ENCODE assay signal across 20 cellular contexts in the genomic region with DNA sequence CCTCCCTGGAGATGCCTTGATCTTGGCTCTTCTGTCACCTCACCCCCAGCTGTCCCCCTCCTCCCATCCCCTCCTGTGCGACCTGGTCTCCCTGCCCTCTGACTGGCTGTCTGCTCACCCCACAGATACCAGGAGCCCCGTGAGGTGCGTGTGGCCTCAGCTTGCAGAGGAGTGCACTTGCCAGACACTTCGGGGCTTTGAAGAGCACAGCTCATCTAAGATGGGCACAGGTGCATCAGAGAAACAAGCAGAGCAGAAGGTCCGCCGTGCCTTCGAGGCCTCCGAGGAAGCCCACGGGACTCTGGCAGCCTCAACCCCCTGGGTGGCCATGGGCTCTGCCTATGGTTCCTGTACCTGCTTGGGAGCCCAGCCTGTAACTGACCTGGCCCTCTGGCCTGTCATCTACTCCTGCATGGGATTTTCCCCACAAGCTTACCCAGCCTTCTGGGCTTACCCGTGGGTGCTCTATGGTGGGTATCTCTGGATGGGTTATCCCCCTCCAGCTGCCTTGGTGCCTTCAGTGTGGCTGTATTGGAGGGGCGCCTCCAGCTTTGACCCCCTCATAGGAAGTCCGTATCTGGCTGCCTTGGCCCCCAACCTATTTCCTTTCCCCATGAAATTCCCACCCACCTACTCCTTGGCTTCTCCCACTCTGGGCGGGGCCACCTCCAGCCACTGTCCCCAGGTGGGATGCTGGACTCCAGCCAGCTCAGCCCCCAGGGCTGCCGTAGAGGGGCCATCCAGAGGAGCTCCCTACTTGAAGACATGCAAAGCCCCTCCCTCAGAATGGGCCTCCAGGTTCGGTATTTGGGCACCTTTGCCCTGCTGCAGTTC. TPM values are rescaled to one million over a fixed set of nuclear protein-coding genes. Genes with fewer than 3 reads are reported as not detected.
DNase-seq lines count a peak whose midpoint lies in the region; ATAC-seq and TF ChIP-seq lines count a peak whose summit lies in the region.
"Had no signal": no experiment of that assay in that cellular context is flagged by ENCODE, and none has a peak within 500 bp of the region (broad histone marks: within the 10 kb centered on the region; RNA-seq: fewer than 3 reads in every experiment).

No MANE protein-coding gene starts in this region.

- no peak overlapping the region for H3K27ac Mint-ChIP-seq in natural killer cell treated with Interleukin-12 subunit alpha and Interleukin-12 subunit beta and Interleukin-15 and Interleukin-18, amount 100 ng/mL, for 72 hours
- H3K27ac Mint-ChIP-seq in natural killer cell: no peak overlapping the region
- H3K27ac Mint-ChIP-seq: CD4-positive, CD25-positive, alpha-beta regulatory T cell had no signal

- H3K4me3 ChIP-seq in ovary: no peak overlapping the region
- H3K4me3 ChIP-seq: K562 had no signal

- peak; percentile 24 to 25 for ATAC-seq in natural killer cell treated with Interleukin-12 subunit alpha and Interleukin-12 subunit beta and Interleukin-15 and Interleukin-18, amount 100 ng/mL, for 72 hours
- ATAC-seq in natural killer cell (no peak), left lobe of liver (no peak)
- no peak for ATAC-seq in activated CD4-positive, CD25-positive, alpha-beta regulatory T cell treated with anti-CD3 and anti-CD28 coated beads, Interleukin-2, amount 50 U/mL, for 24 hours
- ATAC-seq: K562 had no signal

- no peaks in the 10 kb centered on the region for H3K9me3 ChIP-seq in ovary
- H3K9me3 ChIP-seq: BE2C, Caco-2 had no signal

- H3K36me3 Mint-ChIP-seq in natural killer cell treated with Interleukin-12 subunit alpha and Interleukin-12 subunit beta and Interleukin-15 and Interleukin-18, amount 100 ng/mL, for 72 hours: no peaks in the 10 kb centered on the region
- H3K36me3 Mint-ChIP-seq in natural killer cell: no peaks in the 10 kb centered on the region
- H3K36me3 Mint-ChIP-seq: CD4-positive, CD25-positive, alpha-beta regulatory T cell had no signal

- 62 to 77% (median 74%) methylated on average over 10 to 15 of the region's 15 CpGs for WGBS in ovary, 3 donors

- peaks cover 24 to 32% of the 10 kb centered on the region in 2 donors for H3K27me3 Mint-ChIP-seq in natural killer cell treated with Interleukin-12 subunit alpha and Interleukin-12 subunit beta and Interleukin-15 and Interleukin-18, amount 100 ng/mL, for 72 hours
- H3K27me3 Mint-ChIP-seq in natural killer cell (ENCODE audit: low read depth in 2 of 2): peaks cover 15 to 23% of the 10 kb centered on the region in 2 donors

- no peaks in the 10 kb centered on the region for H3K36me3 ChIP-seq in ovary
- H3K36me3 ChIP-seq: BE2C had no signal

- H3K4me1 ChIP-seq in ovary (ENCODE audit: insufficient read depth): no peaks in the 10 kb centered on the region
- H3K4me1 ChIP-seq: Caco-2 had no signal

- no peak for TF ChIP-seq POLR2A in ovary (IDR thresholded peaks at IDR 0.05)

- no peaks in the 10 kb centered on the region for H3K4me1 Mint-ChIP-seq in natural killer cell treated with Interleukin-12 subunit alpha and Interleukin-12 subunit beta and Interleukin-15 and Interleukin-18, amount 100 ng/mL, for 72 hours (ENCODE audit: low read depth in 2 of 2)
- no peaks in the 10 kb centered on the region for H3K4me1 Mint-ChIP-seq in natural killer cell
- H3K4me1 Mint-ChIP-seq: CD4-positive, CD25-positive, alpha-beta regulatory T cell had no signal

- intact Hi-C loops in natural killer cell (cut with micrococcal nuclease): no loop called here
- intact Hi-C loops in posterior vena cava (cut with DNase I): no loop called here
- intact Hi-C loops in ovary (cut with DNase I): no loop called here

- H3K27ac ChIP-seq in ovary: no peak overlapping the region

- no peaks in the 10 kb centered on the region for H3K9me3 Mint-ChIP-seq in natural killer cell treated with Interleukin-12 subunit alpha and Interleukin-12 subunit beta and Interleukin-15 and Interleukin-18, amount 100 ng/mL, for 72 hours
- no peaks in the 10 kb centered on the region for H3K9me3 Mint-ChIP-seq in natural killer cell

- no peaks in the 10 kb centered on the region for H3K27me3 ChIP-seq in ovary
- H3K27me3 ChIP-seq: BE2C had no signal

- DNase-seq in natural killer cell treated with Interleukin-12 subunit alpha and Interleukin-12 subunit beta and Interleukin-15 and Interleukin-18, amount 100 ng/mL, for 72 hours (ENCODE audit: low spot score): no peak
- DNase-seq in natural killer cell (no peak), left lobe of liver (ENCODE audit: low spot score) (peak; percentile 43), posterior vena cava (ENCODE audit: low spot score) (peak; percentile 73), ovary (no peak), dedifferentiated amniotic fluid mesenchymal stem cell (ENCODE audit: extremely low spot score) (no peak)
- DNase-seq: BE2C; Caco-2; CD4-positive, CD25-positive, alpha-beta regulatory T cell; DMS153; GF-D8; NCI-H1105 treated with DMSO at 0.1 percent for 48 hours; NCI-H1694; NCI-H510A treated with DMSO at 0.1 percent for 48 hours; NCI-H774; RPMI8226 had no signal

- TF ChIP-seq EP300 in ovary (IDR thresholded peaks at IDR 0.05): no peak

- no peak for TF ChIP-seq CTCF in natural killer cell (IDR thresholded peaks at IDR 0.05)
- no peak for TF ChIP-seq CTCF in ovary (IDR thresholded peaks at IDR 0.05)

- no peak overlapping the region for H3K4me3 Mint-ChIP-seq in natural killer cell treated with Interleukin-12 subunit alpha and Interleukin-12 subunit beta and Interleukin-15 and Interleukin-18, amount 100 ng/mL, for 72 hours
- no peak overlapping the region for H3K4me3 Mint-ChIP-seq in natural killer cell
- H3K4me3 Mint-ChIP-seq: CD4-positive, CD25-positive, alpha-beta regulatory T cell had no signal

RNA-seq across cellular contexts. Expression of gene PRR23E, which starts 3.8 kb away (rescaled TPM):
- total RNA-seq in natural killer cell treated with Interleukin-12 subunit alpha and Interleukin-12 subunit beta and Interleukin-15 and Interleukin-18, amount 100 ng/mL, for 72 hours: not detected
- total RNA-seq in natural killer cell (not detected), left lobe of liver (not detected), posterior vena cava (not detected), ovary (not detected)
- under 1 TPM in 1 of 2 donors, not detected in 1; 0.08 TPM for polyA plus RNA-seq in ovary
- total RNA-seq: A172; Caco-2; CD4-positive, CD25-positive, alpha-beta regulatory T cell; H4; K562 had no signal
- polyA plus RNA-seq: CD4-positive, CD25-positive, alpha-beta regulatory T cell; K562 had no signal

Comparison
In these comparisons a context has a peak if more than half of its experiments do, and no peak if none do; other contexts are left out.
1. ATAC-seq: peak in natural killer cell treated with Interleukin-12 subunit alpha and Interleukin-12 subunit beta and Interleukin-15 and Interleukin-18, amount 100 ng/mL, for 72 hours (2 of 2); none in natural killer cell (0 of 3), left lobe of liver (single experiment) and activated CD4-positive, CD25-positive, alpha-beta regulatory T cell treated with anti-CD3 and anti-CD28 coated beads, Interleukin-2, amount 50 U/mL, for 24 hours (0 of 2).
2. DNase-seq: peak in left lobe of liver (single experiment) and posterior vena cava (single experiment); none in natural killer cell treated with Interleukin-12 subunit alpha and Interleukin-12 subunit beta and Interleukin-15 and Interleukin-18, amount 100 ng/mL, for 72 hours (single experiment), natural killer cell (single experiment), ovary (0 of 5) and dedifferentiated amniotic fluid mesenchymal stem cell (single experiment).